28 cellular contexts compared by ENCODE assay signal in the genomic region with DNA sequence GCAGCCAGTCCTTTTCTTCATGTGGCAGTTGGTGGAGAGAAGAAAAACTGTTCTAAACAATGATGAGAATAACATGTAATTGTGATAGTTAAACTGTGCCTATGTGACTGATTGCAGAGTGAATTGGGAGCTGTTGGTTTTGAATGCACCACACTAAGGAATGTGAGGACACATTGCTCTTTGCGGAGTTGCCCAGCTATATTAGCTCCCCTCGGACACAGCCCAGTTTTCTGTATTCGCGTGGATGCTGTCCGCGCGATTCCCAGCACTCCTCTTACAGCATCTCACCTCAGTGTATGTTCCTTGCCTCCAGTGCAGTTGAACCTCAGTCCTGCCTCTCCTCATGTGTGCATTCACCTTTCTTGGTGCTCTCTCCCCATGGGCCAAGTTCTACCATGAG. TPM values are rescaled to one million over a fixed set of nuclear protein-coding genes. Genes with fewer than 3 reads are reported as not detected.
"Had no signal": no experiment of that assay in that cellular context is flagged by ENCODE, and none has a peak within 500 bp of the region (broad histone marks: within the 10 kb centered on the region; RNA-seq: fewer than 3 reads in every experiment).

No MANE protein-coding gene starts in this region.

- H3K27me3 Mint-ChIP-seq: activated CD8-positive, alpha-beta T cell treated with anti-CD3 and anti-CD28 coated beads for 36 hours; effector memory CD8-positive, alpha-beta T cell had no signal

- H3K4me3 ChIP-seq: colonic mucosa, gastrocnemius medialis, spleen, suprapubic skin, tibial nerve had no signal

- H3K9me3 Mint-ChIP-seq: activated CD8-positive, alpha-beta T cell treated with anti-CD3 and anti-CD28 coated beads for 36 hours; activated naive CD4-positive, alpha-beta T cell treated with anti-CD3 and anti-CD28 coated beads, Interleukin-2, amount 50 U/mL, for 72 hours; activated T-helper 2 cell treated with anti-CD3 and anti-CD28 coated beads, Interferon-gamma antibody, Interleukin-2, Interleukin-4, amounts not matched to agents 10 μg/mL and 5 μg/mL and 100 μg/mL, durations not matched to agents 14 hours and 24 hours and 36 hours; effector memory CD8-positive, alpha-beta T cell; immature natural killer cell; neural crest cell had no signal

- DNase-seq: activated CD4-positive, alpha-beta T cell treated with anti-CD3 and anti-CD28 coated beads, Interleukin-2, amount 50 U/mL, for 1 hour; activated CD4-positive, CD25-positive, alpha-beta regulatory T cell treated with anti-CD3 and anti-CD28 coated beads, Interleukin-2, amount 50 U/mL, for 72 hours; activated CD8-positive, alpha-beta T cell treated with anti-CD3 and anti-CD28 coated beads for 36 hours; activated naive CD4-positive, alpha-beta T cell; activated T-cell treated with anti-CD3 and anti-CD28 coated beads, Interleukin-2, amount 50 U/mL, for 48 hours; cerebellar nuclear complex; colonic mucosa; effector memory CD8-positive, alpha-beta T cell; erythroblast; gastrocnemius medialis; glutamatergic neuron; hypothalamus; immature natural killer cell; midbrain; naive thymus-derived CD4-positive, alpha-beta T cell; occipital lobe; posterior cingulate gyrus; right cardiac atrium; spleen; stimulated activated naive CD4-positive, alpha-beta T cell; SW 1271; T-helper 17 cell; T1000 had no signal

- H3K4me3 Mint-ChIP-seq: activated CD8-positive, alpha-beta T cell treated with anti-CD3 and anti-CD28 coated beads for 36 hours; effector memory CD8-positive, alpha-beta T cell; immature natural killer cell; naive thymus-derived CD4-positive, alpha-beta T cell; neural crest cell; T-helper 17 cell had no signal

- H3K9me3 ChIP-seq: colonic mucosa, gastrocnemius medialis, spleen, suprapubic skin, tibial nerve had no signal

- H3K36me3 ChIP-seq: colonic mucosa, gastrocnemius medialis had no signal

- H3K27me3 ChIP-seq: colonic mucosa, gastrocnemius medialis, spleen, suprapubic skin, tibial nerve had no signal

- H3K4me1 ChIP-seq: colonic mucosa had no signal

- H3K4me1 Mint-ChIP-seq: immature natural killer cell had no signal

- ATAC-seq: activated CD8-positive, alpha-beta T cell treated with anti-CD3 and anti-CD28 coated beads for 36 hours; activated naive CD4-positive, alpha-beta T cell treated with anti-CD3 and anti-CD28 coated beads, Interleukin-2, amount 50 U/mL, for 72 hours; effector memory CD8-positive, alpha-beta T cell; gastrocnemius medialis; naive thymus-derived CD4-positive, alpha-beta T cell; right cardiac atrium; T-helper 17 cell had no signal

- H3K36me3 Mint-ChIP-seq: activated naive CD4-positive, alpha-beta T cell treated with anti-CD3 and anti-CD28 coated beads, Interleukin-2, amount 50 U/mL, for 72 hours; immature natural killer cell; naive thymus-derived CD4-positive, alpha-beta T cell had no signal

- H3K27ac ChIP-seq: colonic mucosa, gastrocnemius medialis, spleen, suprapubic skin, tibial nerve had no signal

- H3K27ac Mint-ChIP-seq: activated CD8-positive, alpha-beta T cell treated with anti-CD3 and anti-CD28 coated beads for 36 hours; activated naive CD4-positive, alpha-beta T cell treated with anti-CD3 and anti-CD28 coated beads, Interleukin-2, amount 50 U/mL, for 72 hours; activated T-helper 2 cell treated with anti-CD3 and anti-CD28 coated beads, Interferon-gamma antibody, Interleukin-2, Interleukin-4, amounts not matched to agents 10 μg/mL and 5 μg/mL and 100 μg/mL, durations not matched to agents 14 hours and 24 hours and 36 hours; effector memory CD8-positive, alpha-beta T cell; immature natural killer cell; naive thymus-derived CD4-positive, alpha-beta T cell; T-helper 17 cell had no signal

RNA-seq across cellular contexts. Expression of gene TGFBI, which starts 32.2 kb away (rescaled TPM):
- total RNA-seq: activated CD8-positive, alpha-beta T cell treated with anti-CD3 and anti-CD28 coated beads for 36 hours; activated naive CD4-positive, alpha-beta T cell treated with anti-CD3 and anti-CD28 coated beads, Interleukin-2, amount 50 U/mL, for 72 hours; activated T-helper 2 cell treated with anti-CD3 and anti-CD28 coated beads, Interferon-gamma antibody, Interleukin-2, Interleukin-4, amounts not matched to agents 10 μg/mL and 5 μg/mL and 100 μg/mL, durations not matched to agents 14 hours and 24 hours and 36 hours had no signal
